ENCODE assay signal across 1 cellular context in the genomic region with DNA sequence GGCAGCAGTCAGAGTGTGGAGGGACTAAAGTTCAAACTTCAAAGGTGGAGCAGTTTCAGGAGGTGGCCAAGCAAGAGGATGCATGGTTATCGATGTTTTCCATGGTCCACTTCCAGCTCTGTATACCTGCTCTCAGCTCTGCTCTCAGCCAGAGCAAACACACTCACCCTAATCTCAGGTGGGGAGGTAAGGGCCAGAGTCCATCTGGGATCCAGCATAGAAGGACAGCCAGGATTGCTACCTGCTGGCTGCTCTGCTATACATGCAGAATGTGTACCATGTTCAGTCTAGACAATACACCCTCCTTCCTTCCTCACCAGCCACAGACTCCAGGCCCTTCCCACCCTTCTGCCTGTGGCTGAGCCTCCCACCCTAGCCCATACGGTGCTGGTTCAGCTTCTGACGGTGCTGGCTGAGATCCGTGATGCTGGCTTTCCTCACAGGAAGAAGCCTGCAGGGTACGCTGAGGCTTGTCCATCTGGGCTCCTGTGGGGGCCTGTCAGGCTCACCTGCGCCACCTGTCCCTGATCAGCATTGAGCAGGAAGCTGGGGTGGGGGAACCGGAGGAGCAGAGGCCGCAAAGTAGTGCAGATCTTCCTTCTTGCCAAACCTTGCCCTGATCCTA.
TF ChIP-seq lines count a peak whose summit lies in the region.

No MANE protein-coding gene starts in this region.

TF ChIP-seq in K562, 482 proteins besides CTCF, POLR2A, EP300 and RAD21:
- TF ChIP-seq, protein P1, sequence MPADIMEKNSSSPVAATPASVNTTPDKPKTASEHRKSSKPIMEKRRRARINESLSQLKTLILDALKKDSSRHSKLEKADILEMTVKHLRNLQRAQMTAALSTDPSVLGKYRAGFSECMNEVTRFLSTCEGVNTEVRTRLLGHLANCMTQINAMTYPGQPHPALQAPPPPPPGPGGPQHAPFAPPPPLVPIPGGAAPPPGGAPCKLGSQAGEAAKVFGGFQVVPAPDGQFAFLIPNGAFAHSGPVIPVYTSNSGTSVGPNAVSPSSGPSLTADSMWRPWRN (IDR thresholded peaks at IDR 0.05; ENCODE audit: low read depth), result no peak
- TF ChIP-seq STAT5B (CRISPR knock-in tag; IDR thresholded peaks at IDR 0.05) (no peak), SIX5 (IDR thresholded peaks at IDR 0.05; ENCODE audit: borderline replicate concordance in 1 of 2, insufficient read depth in 1 of 2, low read depth in 1 of 2, low read length in 2 of 2) (no peak), HNRNPH1 (optimal IDR thresholded peaks at IDR 0.05; ENCODE audit: low read depth, low read length) (no peak), RBM22 (IDR thresholded peaks at IDR 0.05; ENCODE audit: low read depth, low read length, poor library complexity, severe bottlenecking) (no peak), MED1 (CRISPR knock-in tag; IDR thresholded peaks at IDR 0.05; ENCODE audit: borderline replicate concordance) (no peak), FOXM1 (IDR thresholded peaks at IDR 0.05; ENCODE audit: low read depth) (no peak), FOXM1 (CRISPR knock-in tag; IDR thresholded peaks at IDR 0.05; ENCODE audit: low read depth) (no peak)
- TF ChIP-seq, protein P2, sequence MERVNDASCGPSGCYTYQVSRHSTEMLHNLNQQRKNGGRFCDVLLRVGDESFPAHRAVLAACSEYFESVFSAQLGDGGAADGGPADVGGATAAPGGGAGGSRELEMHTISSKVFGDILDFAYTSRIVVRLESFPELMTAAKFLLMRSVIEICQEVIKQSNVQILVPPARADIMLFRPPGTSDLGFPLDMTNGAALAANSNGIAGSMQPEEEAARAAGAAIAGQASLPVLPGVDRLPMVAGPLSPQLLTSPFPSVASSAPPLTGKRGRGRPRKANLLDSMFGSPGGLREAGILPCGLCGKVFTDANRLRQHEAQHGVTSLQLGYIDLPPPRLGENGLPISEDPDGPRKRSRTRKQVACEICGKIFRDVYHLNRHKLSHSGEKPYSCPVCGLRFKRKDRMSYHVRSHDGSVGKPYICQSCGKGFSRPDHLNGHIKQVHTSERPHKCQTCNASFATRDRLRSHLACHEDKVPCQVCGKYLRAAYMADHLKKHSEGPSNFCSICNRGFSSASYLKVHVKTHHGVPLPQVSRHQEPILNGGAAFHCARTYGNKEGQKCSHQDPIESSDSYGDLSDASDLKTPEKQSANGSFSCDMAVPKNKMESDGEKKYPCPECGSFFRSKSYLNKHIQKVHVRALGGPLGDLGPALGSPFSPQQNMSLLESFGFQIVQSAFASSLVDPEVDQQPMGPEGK (CRISPR knock-in tag; IDR thresholded peaks at IDR 0.05; ENCODE audit: borderline replicate concordance), result no peak
- TF ChIP-seq, protein P3, sequence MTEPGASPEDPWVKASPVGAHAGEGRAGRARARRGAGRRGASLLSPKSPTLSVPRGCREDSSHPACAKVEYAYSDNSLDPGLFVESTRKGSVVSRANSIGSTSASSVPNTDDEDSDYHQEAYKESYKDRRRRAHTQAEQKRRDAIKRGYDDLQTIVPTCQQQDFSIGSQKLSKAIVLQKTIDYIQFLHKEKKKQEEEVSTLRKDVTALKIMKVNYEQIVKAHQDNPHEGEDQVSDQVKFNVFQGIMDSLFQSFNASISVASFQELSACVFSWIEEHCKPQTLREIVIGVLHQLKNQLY (CRISPR knock-in tag; conservative IDR thresholded peaks at IDR 0.05), result no peak
- TF ChIP-seq, protein P4, sequence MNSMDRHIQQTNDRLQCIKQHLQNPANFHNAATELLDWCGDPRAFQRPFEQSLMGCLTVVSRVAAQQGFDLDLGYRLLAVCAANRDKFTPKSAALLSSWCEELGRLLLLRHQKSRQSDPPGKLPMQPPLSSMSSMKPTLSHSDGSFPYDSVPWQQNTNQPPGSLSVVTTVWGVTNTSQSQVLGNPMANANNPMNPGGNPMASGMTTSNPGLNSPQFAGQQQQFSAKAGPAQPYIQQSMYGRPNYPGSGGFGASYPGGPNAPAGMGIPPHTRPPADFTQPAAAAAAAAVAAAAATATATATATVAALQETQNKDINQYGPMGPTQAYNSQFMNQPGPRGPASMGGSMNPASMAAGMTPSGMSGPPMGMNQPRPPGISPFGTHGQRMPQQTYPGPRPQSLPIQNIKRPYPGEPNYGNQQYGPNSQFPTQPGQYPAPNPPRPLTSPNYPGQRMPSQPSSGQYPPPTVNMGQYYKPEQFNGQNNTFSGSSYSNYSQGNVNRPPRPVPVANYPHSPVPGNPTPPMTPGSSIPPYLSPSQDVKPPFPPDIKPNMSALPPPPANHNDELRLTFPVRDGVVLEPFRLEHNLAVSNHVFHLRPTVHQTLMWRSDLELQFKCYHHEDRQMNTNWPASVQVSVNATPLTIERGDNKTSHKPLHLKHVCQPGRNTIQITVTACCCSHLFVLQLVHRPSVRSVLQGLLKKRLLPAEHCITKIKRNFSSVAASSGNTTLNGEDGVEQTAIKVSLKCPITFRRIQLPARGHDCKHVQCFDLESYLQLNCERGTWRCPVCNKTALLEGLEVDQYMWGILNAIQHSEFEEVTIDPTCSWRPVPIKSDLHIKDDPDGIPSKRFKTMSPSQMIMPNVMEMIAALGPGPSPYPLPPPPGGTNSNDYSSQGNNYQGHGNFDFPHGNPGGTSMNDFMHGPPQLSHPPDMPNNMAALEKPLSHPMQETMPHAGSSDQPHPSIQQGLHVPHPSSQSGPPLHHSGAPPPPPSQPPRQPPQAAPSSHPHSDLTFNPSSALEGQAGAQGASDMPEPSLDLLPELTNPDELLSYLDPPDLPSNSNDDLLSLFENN (IDR thresholded peaks at IDR 0.05; ENCODE audit: low read depth in 2 of 2, low read length in 2 of 2), result no peak
- TF ChIP-seq, protein P5, sequence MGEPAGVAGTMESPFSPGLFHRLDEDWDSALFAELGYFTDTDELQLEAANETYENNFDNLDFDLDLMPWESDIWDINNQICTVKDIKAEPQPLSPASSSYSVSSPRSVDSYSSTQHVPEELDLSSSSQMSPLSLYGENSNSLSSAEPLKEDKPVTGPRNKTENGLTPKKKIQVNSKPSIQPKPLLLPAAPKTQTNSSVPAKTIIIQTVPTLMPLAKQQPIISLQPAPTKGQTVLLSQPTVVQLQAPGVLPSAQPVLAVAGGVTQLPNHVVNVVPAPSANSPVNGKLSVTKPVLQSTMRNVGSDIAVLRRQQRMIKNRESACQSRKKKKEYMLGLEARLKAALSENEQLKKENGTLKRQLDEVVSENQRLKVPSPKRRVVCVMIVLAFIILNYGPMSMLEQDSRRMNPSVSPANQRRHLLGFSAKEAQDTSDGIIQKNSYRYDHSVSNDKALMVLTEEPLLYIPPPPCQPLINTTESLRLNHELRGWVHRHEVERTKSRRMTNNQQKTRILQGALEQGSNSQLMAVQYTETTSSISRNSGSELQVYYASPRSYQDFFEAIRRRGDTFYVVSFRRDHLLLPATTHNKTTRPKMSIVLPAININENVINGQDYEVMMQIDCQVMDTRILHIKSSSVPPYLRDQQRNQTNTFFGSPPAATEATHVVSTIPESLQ (CRISPR knock-in tag; IDR thresholded peaks at IDR 0.05), result no peak
- TF ChIP-seq, protein P6, sequence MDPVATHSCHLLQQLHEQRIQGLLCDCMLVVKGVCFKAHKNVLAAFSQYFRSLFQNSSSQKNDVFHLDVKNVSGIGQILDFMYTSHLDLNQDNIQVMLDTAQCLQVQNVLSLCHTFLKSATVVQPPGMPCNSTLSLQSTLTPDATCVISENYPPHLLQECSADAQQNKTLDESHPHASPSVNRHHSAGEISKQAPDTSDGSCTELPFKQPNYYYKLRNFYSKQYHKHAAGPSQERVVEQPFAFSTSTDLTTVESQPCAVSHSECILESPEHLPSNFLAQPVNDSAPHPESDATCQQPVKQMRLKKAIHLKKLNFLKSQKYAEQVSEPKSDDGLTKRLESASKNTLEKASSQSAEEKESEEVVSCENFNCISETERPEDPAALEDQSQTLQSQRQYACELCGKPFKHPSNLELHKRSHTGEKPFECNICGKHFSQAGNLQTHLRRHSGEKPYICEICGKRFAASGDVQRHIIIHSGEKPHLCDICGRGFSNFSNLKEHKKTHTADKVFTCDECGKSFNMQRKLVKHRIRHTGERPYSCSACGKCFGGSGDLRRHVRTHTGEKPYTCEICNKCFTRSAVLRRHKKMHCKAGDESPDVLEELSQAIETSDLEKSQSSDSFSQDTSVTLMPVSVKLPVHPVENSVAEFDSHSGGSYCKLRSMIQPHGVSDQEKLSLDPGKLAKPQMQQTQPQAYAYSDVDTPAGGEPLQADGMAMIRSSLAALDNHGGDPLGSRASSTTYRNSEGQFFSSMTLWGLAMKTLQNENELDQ (CRISPR knock-in tag; IDR thresholded peaks at IDR 0.05; ENCODE audit: borderline replicate concordance), result no peak
